In genomic region chr3:61570813-61571212, GRCh38 we compare ENCODE assay signal across 1 cellular context.
TF ChIP-seq lines count a peak whose summit lies in the region.

No MANE protein-coding gene starts in this region.

TF ChIP-seq in H1, 55 proteins besides CTCF, POLR2A, EP300 and RAD21 (continued from another document):
- TF ChIP-seq, protein P1, sequence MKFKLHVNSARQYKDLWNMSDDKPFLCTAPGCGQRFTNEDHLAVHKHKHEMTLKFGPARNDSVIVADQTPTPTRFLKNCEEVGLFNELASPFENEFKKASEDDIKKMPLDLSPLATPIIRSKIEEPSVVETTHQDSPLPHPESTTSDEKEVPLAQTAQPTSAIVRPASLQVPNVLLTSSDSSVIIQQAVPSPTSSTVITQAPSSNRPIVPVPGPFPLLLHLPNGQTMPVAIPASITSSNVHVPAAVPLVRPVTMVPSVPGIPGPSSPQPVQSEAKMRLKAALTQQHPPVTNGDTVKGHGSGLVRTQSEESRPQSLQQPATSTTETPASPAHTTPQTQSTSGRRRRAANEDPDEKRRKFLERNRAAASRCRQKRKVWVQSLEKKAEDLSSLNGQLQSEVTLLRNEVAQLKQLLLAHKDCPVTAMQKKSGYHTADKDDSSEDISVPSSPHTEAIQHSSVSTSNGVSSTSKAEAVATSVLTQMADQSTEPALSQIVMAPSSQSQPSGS (IDR thresholded peaks at IDR 0.05; ENCODE audit: low read length), result no peak
TF ChIP-seq in H1: peak in this region for 1.
